In genomic region chr6:157768304-157768703, GRCh38 we compare ENCODE assay signal across 12 cellular contexts. TPM values are rescaled to one million over a fixed set of nuclear protein-coding genes. Genes with fewer than 3 reads are reported as not detected.
DNase-seq lines count a peak whose midpoint lies in the region; ATAC-seq and TF ChIP-seq lines count a peak whose summit lies in the region.
"Had no signal": no experiment of that assay in that cellular context is flagged by ENCODE, and none has a peak within 500 bp of the region (broad histone marks: within the 10 kb centered on the region; RNA-seq: fewer than 3 reads in every experiment).

No MANE protein-coding gene starts in this region.

- no peaks in the 10 kb centered on the region for H3K79me2 ChIP-seq in OCI-LY7 (ENCODE audit: insufficient read depth, low read depth, low read length)

- peaks cover 0 to 3% of the 10 kb centered on the region in 2 donors for H3K36me3 Mint-ChIP-seq in CD4-positive, alpha-beta memory T cell

- H3K4me1 Mint-ChIP-seq in CD4-positive, alpha-beta memory T cell = peaks cover 31 to 45% (median 32%) of the 10 kb centered on the region in 4 donors

- no peak for DNase-seq in CD4-positive, alpha-beta memory T cell
- DNase-seq in OCI-LY7 (ENCODE audit: low spot score) (peak; percentile 82), germinal center (ENCODE audit: low spot score) (peak; percentile 85), HCEC 1CT (no peak), NCI-H748 (lab: John Stamatoyannopoulos, UW; ENCODE audit: unreplicated experiment) (no peak), omental fat pad (ENCODE audit: low spot score) (no peak)
- DNase-seq: effector CD8-positive, alpha-beta T cell; T1000; uterus had no signal

- POLR2A ChIA-PET in CD4-positive, alpha-beta memory T cell (lab: Charles Lee; ENCODE audit: partially characterized antibody) = no interaction called here
- POLR2A ChIA-PET in OCI-LY7 (lab: Charles Lee) = no interaction called here

- peak overlapping the region; percentile 45 for H3K4me2 ChIP-seq in OCI-LY7 (ENCODE audit: low read length)

- H3K27me3 Mint-ChIP-seq in CD4-positive, alpha-beta memory T cell = peaks cover 3 to 4% of the 10 kb centered on the region in 2 donors

- no peaks in the 10 kb centered on the region for H3K9me3 Mint-ChIP-seq in CD4-positive, alpha-beta memory T cell

- H2AFZ ChIP-seq in OCI-LY7 (ENCODE audit: low read length) = no peak overlapping the region

- H3K4me3 ChIP-seq in CD4-positive, alpha-beta memory T cell (ENCODE audit: low read length in 2 of 2) = no peak overlapping the region
- peak overlapping the region; percentile 26 for H3K4me3 ChIP-seq in OCI-LY7 (ENCODE audit: low read depth, low read length, poor library complexity, severe bottlenecking)
- H3K4me3 ChIP-seq: uterus had no signal

- intact Hi-C loops in CD4-positive, alpha-beta memory T cell (cut with micrococcal nuclease) = no loop called here
- intact Hi-C loops in OCI-LY7 (cut with micrococcal nuclease; ENCODE audit: unreplicated experiment) = loop anchor here (10.0 kb wide), 2 partner anchors 204 to 444 kb away; partner anchors contain the start of gene TMEM242

- peak overlapping the region in 6 of 7 donors; percentile 24 to 91 (median 60) for H3K27ac Mint-ChIP-seq in CD4-positive, alpha-beta memory T cell

- H4K20me1 ChIP-seq in OCI-LY7 (ENCODE audit: insufficient read depth, low read length) = 0 out of 2 replicates have a peak, but pooled peaks cover 3% of the 10 kb centered on the region

- H3K27me3 ChIP-seq in CD4-positive, alpha-beta memory T cell (ENCODE audit: insufficient read depth, low read length) = no peaks in the 10 kb centered on the region
- H3K27me3 ChIP-seq: uterus had no signal

- H3K36me3 ChIP-seq in CD4-positive, alpha-beta memory T cell (ENCODE audit: insufficient read depth, low read length) = no peaks in the 10 kb centered on the region
- no peaks in the 10 kb centered on the region for H3K36me3 ChIP-seq in OCI-LY7 (ENCODE audit: insufficient read depth, low read length)
- H3K36me3 ChIP-seq: neutrophil, uterus had no signal

- no peak overlapping the region for H3K27ac ChIP-seq in CD4-positive, alpha-beta memory T cell (ENCODE audit: low read depth, low read length)
- H3K27ac ChIP-seq in OCI-LY7 (ENCODE audit: low read depth, low read length, poor library complexity, severe bottlenecking) = peak overlapping the region; percentile 58
- H3K27ac ChIP-seq: neutrophil had no signal

- ATAC-seq in GM21447 (IDR thresholded peaks at IDR 0.05; ENCODE audit: unreplicated experiment) (peak; percentile 24), omental fat pad (ENCODE audit: low FRiP score) (no peak), HG02884 (IDR thresholded peaks at IDR 0.05; ENCODE audit: unreplicated experiment) (no peak)

- H3K9me2 ChIP-seq in OCI-LY7 (ENCODE audit: insufficient read depth, low read length) = no peaks in the 10 kb centered on the region

- H3K4me1 ChIP-seq in CD4-positive, alpha-beta memory T cell (ENCODE audit: insufficient read depth, low read length) = peaks cover 39% of the 10 kb centered on the region
- peaks cover 47% of the 10 kb centered on the region for H3K4me1 ChIP-seq in OCI-LY7 (ENCODE audit: insufficient read depth, low read length, poor library complexity, severe bottlenecking)

- CTCF ChIA-PET in CD4-positive, alpha-beta memory T cell (lab: Charles Lee; ENCODE audit: partially characterized antibody) = no interaction called here
- CTCF ChIA-PET in OCI-LY7 (lab: Charles Lee; ENCODE audit: unreplicated experiment) = no interaction called here

- H3K9me3 ChIP-seq in CD4-positive, alpha-beta memory T cell (ENCODE audit: control insufficient read depth in 1 of 2, low read length in 2 of 2) = no peaks in the 10 kb centered on the region
- no peaks in the 10 kb centered on the region for H3K9me3 ChIP-seq in OCI-LY7 (ENCODE audit: low read length)
- H3K9me3 ChIP-seq: neutrophil, uterus had no signal

- peak overlapping the region in 5 of 8 donors; percentile 18 to 67 (median 31) for H3K4me3 Mint-ChIP-seq in CD4-positive, alpha-beta memory T cell

- BruUV-seq in OCI-LY7 (replicated peaks; lab: Mats Ljungman, UMichigan) = no TSS peak

- TF ChIP-seq CTCF in OCI-LY7 (conservative IDR thresholded peaks at IDR 0.05; ENCODE audit: low read length) (no peak), omental fat pad (IDR thresholded peaks at IDR 0.05) (no peak)

RNA-seq across cellular contexts. Expression of gene SNX9, which starts 54.7 kb away (rescaled TPM):
- 10 to 100 TPM; 21.5 to 21.9 TPM for total RNA-seq in CD4-positive, alpha-beta memory T cell
- polyA plus RNA-seq in CD4-positive, alpha-beta memory T cell = 10 to 100 TPM; 12.9 to 19.4 TPM
- total RNA-seq in OCI-LY7 (2014; rRNA removed; shearing (Covaris generic)) = not detected in 2 replicates
- total RNA-seq in OCI-LY7 (2022) = not detected in 2 replicates
- 10 to 100 TPM; 61.8 to 89.6 (median 76.3) TPM for total RNA-seq in omental fat pad

Comparison
In these comparisons a context has a peak if more than half of its experiments do, and no peak if none do; other contexts are left out.
1. DNase-seq: peak in OCI-LY7 (single experiment) and germinal center (single experiment); none in CD4-positive, alpha-beta memory T cell (0 of 5), HCEC 1CT (single experiment), NCI-H748 (single experiment) and omental fat pad (single experiment).
2. RNA of gene SNX9, which starts 54.7 kb away (total RNA-seq): 61.8 to 89.6 TPM in omental fat pad and 21.5 to 21.9 TPM in CD4-positive, alpha-beta memory T cell; not detected in OCI-LY7; every median in the first group is over 10 times any median in the second.